Comparison of ENCODE assay signal across 24 cellular contexts in genomic region chrX:114584983-114585842, GRCh38. TPM values are rescaled to one million over a fixed set of nuclear protein-coding genes. Genes with fewer than 3 reads are reported as not detected.
DNase-seq lines count a peak whose midpoint lies in the region; TF ChIP-seq lines count a peak whose summit lies in the region.
"Had no signal": no experiment of that assay in that cellular context is flagged by ENCODE, and none has a peak within 500 bp of the region (broad histone marks: within the 10 kb centered on the region; RNA-seq: fewer than 3 reads in every experiment).

No MANE protein-coding gene starts in this region.

- no peak for TF ChIP-seq POLR2A in suprapubic skin (IDR thresholded peaks at IDR 0.05)

- TF ChIP-seq EP300 in suprapubic skin (IDR thresholded peaks at IDR 0.05), result no peak

- intact Hi-C loops in posterior cingulate gyrus (cut with DNase I), result no loop called here

- H3K56ac ChIP-seq in mesendoderm (ENCODE audit: low read length), result peak overlapping the region; percentile 22

- no peak overlapping the region for H2BK15ac ChIP-seq in mesendoderm (replicated peaks; ENCODE audit: low read depth)

- no peak overlapping the region for H3K18ac ChIP-seq in mesendoderm (ENCODE audit: low read length)

- H3K23ac ChIP-seq in mesendoderm (ENCODE audit: low read length), result no peak overlapping the region

- peak overlapping the region; percentile 50 for H3K4me2 ChIP-seq in mesendoderm (ENCODE audit: low read length)

- no peak for TF ChIP-seq CTCF in suprapubic skin (IDR thresholded peaks at IDR 0.05)

- H3K79me1 ChIP-seq in mesendoderm (ENCODE audit: low read length), result no peaks in the 10 kb centered on the region

- H4K8ac ChIP-seq in mesendoderm (ENCODE audit: low read depth, low read length), result no peak overlapping the region

- H3K9me3 ChIP-seq in ectodermal cell (ENCODE audit: control insufficient read depth, low read length), result no peaks in the 10 kb centered on the region
- H3K9me3 ChIP-seq in suprapubic skin, result no peaks in the 10 kb centered on the region
- H3K9me3 ChIP-seq: ascending aorta, colonic mucosa, gastrocnemius medialis had no signal

- H3K4me3 ChIP-seq in ectodermal cell (ENCODE audit: insufficient read depth, low read depth, low read length) (peak overlapping the region; percentile 38), mesendoderm (ENCODE audit: low read length) (no peak overlapping the region), suprapubic skin (peak overlapping the region; percentile 30)
- H3K4me3 ChIP-seq: colonic mucosa, gastrocnemius medialis had no signal

- no peak overlapping the region for H3K9ac ChIP-seq in mesendoderm (ENCODE audit: low read length)

- H2BK120ac ChIP-seq in mesendoderm (ENCODE audit: low read depth, low read length), result no peak overlapping the region

- WGBS in ectodermal cell, 2 experiments, result 4 to 6% methylated on average over 26 of the region's 27 CpGs
- WGBS in mesendoderm (ENCODE audit: extremely low coverage, insufficient coverage, low lambda C conversion rate), result no CpG with 5 or more reads among the region's 27 CpGs
- 15% methylated on average over 27 of the region's 27 CpGs for WGBS in suprapubic skin

- H3K27me3 ChIP-seq in ectodermal cell (ENCODE audit: control insufficient read depth, insufficient read depth, low read length, poor library complexity, severe bottlenecking), result peaks cover 70% of the 10 kb centered on the region
- peaks cover 15% of the 10 kb centered on the region for H3K27me3 ChIP-seq in mesendoderm (ENCODE audit: insufficient read depth, low read length, poor library complexity)
- peaks cover 36% of the 10 kb centered on the region for H3K27me3 ChIP-seq in suprapubic skin

- H3K36me3 ChIP-seq in ectodermal cell (ENCODE audit: control insufficient read depth, insufficient read depth, low read length) (no peaks in the 10 kb centered on the region), mesendoderm (ENCODE audit: control insufficient read depth, insufficient read depth, low read length) (no peaks in the 10 kb centered on the region), suprapubic skin (no peaks in the 10 kb centered on the region)
- H3K36me3 ChIP-seq: ascending aorta, colonic mucosa, gastrocnemius medialis, spleen had no signal

- no peak overlapping the region for H4K5ac ChIP-seq in mesendoderm (ENCODE audit: low read length)

- no peaks in the 10 kb centered on the region for H3K4me1 ChIP-seq in ectodermal cell (ENCODE audit: control insufficient read depth, insufficient read depth, low read length)
- no peaks in the 10 kb centered on the region for H3K4me1 ChIP-seq in mesendoderm (ENCODE audit: control insufficient read depth, low read depth, low read length)
- peaks cover 15% of the 10 kb centered on the region for H3K4me1 ChIP-seq in suprapubic skin
- H3K4me1 ChIP-seq: ascending aorta, colonic mucosa, gastrocnemius medialis had no signal

- H2AK5ac ChIP-seq in mesendoderm (ENCODE audit: low read length), result no peak overlapping the region

- no peak overlapping the region for H3K4ac ChIP-seq in mesendoderm (ENCODE audit: low read depth, low read length)

- DNase-seq in NCI-H748 (lab: John Stamatoyannopoulos, UW; ENCODE audit: unreplicated experiment), result peak; percentile 17
- DNase-seq in NCI-H748 treated with DMSO at 0.1 percent for 48 hours (lab: John Stamatoyannopoulos, UW), result no peak
- peak; percentile 3 for DNase-seq in mesendoderm
- DNase-seq in suprapubic skin (ENCODE audit: low spot score in 2 of 2), result no peak
- DNase-seq in GM19240 (ENCODE audit: insufficient read length, low spot score), result no peak
- DNase-seq in posterior cingulate gyrus, result no peak
- no peak for DNase-seq in superior temporal gyrus (ENCODE audit: extremely low spot score)
- DNase-seq: 8988T; activated CD4-positive, alpha-beta T cell treated with anti-CD3 and anti-CD28 coated beads, Interleukin-2, amount 50 U/mL, for 1 hour; activated naive CD4-positive, alpha-beta T cell; colonic mucosa; gastrocnemius medialis; immature natural killer cell; IMR-90; NCI-H1694; NK-92 treated with Interleukin-12 subunit alpha and Interleukin-12 subunit beta, amount 100 ng/mL, for 24 hours had no signal

- no peaks in the 10 kb centered on the region for H3K79me2 ChIP-seq in mesendoderm (ENCODE audit: control insufficient read depth, insufficient read depth, low read length)

- no peak overlapping the region for H2BK5ac ChIP-seq in mesendoderm (ENCODE audit: low read length)

- H3K27ac ChIP-seq in ectodermal cell (ENCODE audit: insufficient read depth, low read depth, low read length, poor library complexity, severe bottlenecking) (no peak overlapping the region), mesendoderm (ENCODE audit: low read depth, low read length) (no peak overlapping the region), suprapubic skin (no peak overlapping the region)
- H3K27ac ChIP-seq: ascending aorta, colonic mucosa, gastrocnemius medialis, spleen had no signal

RNA-seq across cellular contexts. Expression of gene HTR2C, which starts 1.3 kb away (rescaled TPM):
- polyA plus RNA-seq in ectodermal cell (2013, experiment 1 of 4), result 0.13 TPM
- 0.14 TPM for polyA plus RNA-seq in ectodermal cell (2013, experiment 2 of 4)
- 0.11 TPM for polyA plus RNA-seq in ectodermal cell (2013, experiment 3 of 4)
- 0.20 TPM for polyA plus RNA-seq in ectodermal cell (2013, experiment 4 of 4)
- 0.29 TPM for polyA plus RNA-seq in mesendoderm (2013, experiment 1 of 2)
- polyA plus RNA-seq in mesendoderm (2013, experiment 2 of 2), result 0.34 TPM
- not detected for total RNA-seq in suprapubic skin
- total RNA-seq: ascending aorta, colonic mucosa, epithelial cell of proximal tubule, gastrocnemius medialis, IMR-90, lower leg skin, MCF 10A, myocyte, spleen had no signal
- polyA plus RNA-seq: BJ, immature natural killer cell, IMR-90, spleen had no signal

Comparison
In these comparisons a context has a peak if more than half of its experiments do, and no peak if none do; other contexts are left out.
1. DNase-seq: peak in NCI-H748 (single experiment) and mesendoderm (single experiment); none in NCI-H748 treated with DMSO at 0.1 percent for 48 hours (single experiment), suprapubic skin (0 of 2), GM19240 (single experiment), posterior cingulate gyrus (0 of 10) and superior temporal gyrus (single experiment).